Comparison of ENCODE assay signal across 8 cellular contexts in genomic region chr6:4021133-4021861, GRCh38. TPM values are rescaled to one million over a fixed set of nuclear protein-coding genes. Genes with fewer than 3 reads are reported as not detected.
DNase-seq lines count a peak whose midpoint lies in the region; ATAC-seq, FAIRE-seq and TF ChIP-seq lines count a peak whose summit lies in the region.

No MANE protein-coding gene starts in this region.

- peak overlapping the region; percentile 95 for H3K27ac Mint-ChIP-seq in activated CD4-positive, alpha-beta T cell treated with anti-CD3 and anti-CD28 coated beads, Interleukin-2, amount 10 ng/mL, durations not matched to agents 24 days and 14 days

- ATAC-seq in HG03457 (IDR thresholded peaks at IDR 0.05; ENCODE audit: unreplicated experiment): peak; percentile 46

- H3K9me3 ChIP-seq in BLaER1: no peaks in the 10 kb centered on the region

- DNase-seq in GM19239 (ENCODE audit: insufficient read length, low spot score) (no peak), NCI-H524 (lab: John Stamatoyannopoulos, UW) (peak; percentile 93 to 96), coronary artery (ENCODE audit: low spot score) (peak; percentile 97)
- peak; percentile 96 for DNase-seq in activated CD4-positive, alpha-beta T cell treated with anti-CD3 and anti-CD28 coated beads, Interleukin-2, amount 10 ng/mL, durations not matched to agents 24 days and 14 days
- DNase-seq in stimulated activated CD4-positive, alpha-beta T cell treated with anti-CD3 and anti-CD28 coated beads, Interleukin-1b, Interleukin-23, amount 100 ng/mL, for 24 hours (ENCODE audit: low read depth in 4 of 4, low spot score in 1 of 4): peak; percentile 67 to 88 (median 78)

- H3K27ac ChIP-seq in BLaER1 (peak overlapping the region; percentile 97), coronary artery (peak overlapping the region; percentile 94 to 98), layer of hippocampus (ENCODE audit: low read depth, low read length) (peak overlapping the region; percentile 94)

- H3K9me3 Mint-ChIP-seq in activated CD4-positive, alpha-beta T cell treated with anti-CD3 and anti-CD28 coated beads, Interleukin-2, amount 10 ng/mL, durations not matched to agents 24 days and 14 days: no peaks in the 10 kb centered on the region

- H3K4me1 Mint-ChIP-seq in activated CD4-positive, alpha-beta T cell treated with anti-CD3 and anti-CD28 coated beads, Interleukin-2, amount 10 ng/mL, durations not matched to agents 24 days and 14 days: peaks cover 45% of the 10 kb centered on the region

- H3K9ac ChIP-seq in BLaER1: peak overlapping the region; percentile 97

- FAIRE-seq in GM19239 (lab: Jason Lieb, UNC): peak; percentile 95

- H3K4me2 ChIP-seq in BLaER1: peak overlapping the region; percentile 90

- peaks cover 21% of the 10 kb centered on the region for H3K36me3 ChIP-seq in BLaER1

- peaks cover 20% of the 10 kb centered on the region for H3K36me3 Mint-ChIP-seq in activated CD4-positive, alpha-beta T cell treated with anti-CD3 and anti-CD28 coated beads, Interleukin-2, amount 10 ng/mL, durations not matched to agents 24 days and 14 days (ENCODE audit: low read depth)

- H4K20me1 ChIP-seq in BLaER1: peaks cover 49% of the 10 kb centered on the region

- peaks cover 55% of the 10 kb centered on the region for H3K4me1 ChIP-seq in BLaER1

- H3K27me3 Mint-ChIP-seq in activated CD4-positive, alpha-beta T cell treated with anti-CD3 and anti-CD28 coated beads, Interleukin-2, amount 10 ng/mL, durations not matched to agents 24 days and 14 days: no peaks in the 10 kb centered on the region

- H3K27me3 ChIP-seq in BLaER1: no peaks in the 10 kb centered on the region
- H3K27me3 ChIP-seq in layer of hippocampus (ENCODE audit: control insufficient read depth, insufficient read depth, low read length): no peaks in the 10 kb centered on the region

- peak overlapping the region; percentile 81 for H3K4me3 ChIP-seq in BLaER1
- peak overlapping the region; percentile 93 for H3K4me3 ChIP-seq in coronary artery

- TF ChIP-seq CTCF in coronary artery (IDR thresholded peaks at IDR 0.05): no peak

- H3K4me3 Mint-ChIP-seq in activated CD4-positive, alpha-beta T cell treated with anti-CD3 and anti-CD28 coated beads, Interleukin-2, amount 10 ng/mL, durations not matched to agents 24 days and 14 days: peak overlapping the region; percentile 88

- intact Hi-C loops in activated CD4-positive, alpha-beta T cell treated with anti-CD3 and anti-CD28 coated beads, Interleukin-2, amount 10 ng/mL, durations not matched to agents 24 days and 14 days (cut with micrococcal nuclease): loop anchor here (1.0 to 10.0 kb wide), 4 partner anchors 39 to 1166 kb away; partner anchors contain the start of genes BPHL and CDYL

RNA-seq across cellular contexts. Expression of gene FAM217A, which starts 57.6 kb away (rescaled TPM):
- total RNA-seq in activated CD4-positive, alpha-beta T cell treated with anti-CD3 and anti-CD28 coated beads, Interleukin-2, amount 10 ng/mL, durations not matched to agents 24 days and 14 days: not detected in 2 replicates
